In the genomic region with DNA sequence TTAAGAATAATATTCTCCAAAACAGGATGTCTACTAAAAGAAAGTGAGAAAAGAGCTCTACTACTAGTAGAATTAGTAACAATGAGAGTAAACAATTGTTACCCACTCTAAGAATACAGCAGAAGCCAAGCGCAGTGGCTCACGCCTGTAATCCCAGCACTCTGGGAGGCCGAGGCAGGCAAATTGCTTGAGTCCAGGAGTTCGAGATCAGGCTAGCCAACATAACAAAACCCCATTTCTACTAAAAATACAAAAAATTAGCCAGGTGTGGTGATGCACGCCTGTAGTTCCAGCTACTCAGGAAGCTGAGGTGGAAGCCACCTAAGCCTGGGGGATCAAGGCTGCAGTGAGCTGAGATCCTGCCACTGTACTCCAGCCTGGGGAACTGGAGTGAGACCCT, we compare ENCODE assay signal across 14 cellular contexts. TPM values are rescaled to one million over a fixed set of nuclear protein-coding genes. Genes with fewer than 3 reads are reported as not detected.
DNase-seq lines count a peak whose midpoint lies in the region; ATAC-seq, FAIRE-seq and TF ChIP-seq lines count a peak whose summit lies in the region.
"Had no signal": no experiment of that assay in that cellular context is flagged by ENCODE, and none has a peak within 500 bp of the region (broad histone marks: within the 10 kb centered on the region; RNA-seq: fewer than 3 reads in every experiment).

No MANE protein-coding gene starts in this region.

- POLR2A ChIA-PET in K562 (lab: Yijun Ruan, JAX), result interaction anchor here (0.7 to 1.2 kb wide), 4 partner anchors 10 to 14 kb away, joined by 3 to 4 read pairs (median 3); no protein-coding TSS in a partner anchor

- H3K9me3 ChIP-seq in OCI-LY1 (ENCODE audit: low read length), result no peaks in the 10 kb centered on the region
- no peaks in the 10 kb centered on the region for H3K9me3 ChIP-seq in K562 (replicated peaks; ENCODE audit: control insufficient read depth, insufficient read depth, low read depth, low read length)
- H3K9me3 ChIP-seq in smooth muscle cell (replicated peaks; ENCODE audit: low read depth), result no peaks in the 10 kb centered on the region
- H3K9me3 ChIP-seq: mucosa of descending colon had no signal

- intact Hi-C loops in K562 (cut with micrococcal nuclease), result loop anchor here (5.0 kb wide), 1 partner anchor 218 kb away; the partner anchor contains the start of gene RPS26

- no peak for TF ChIP-seq EP300 in K562 (IDR thresholded peaks at IDR 0.05; ENCODE audit: low read length)

- H3K9ac ChIP-seq in OCI-LY1 (ENCODE audit: low read length) (peak overlapping the region; percentile 15; the same call in 1 of the 2 replicates), K562 (ENCODE audit: insufficient read depth in 1 of 2, low read depth in 2 of 2, low read length in 2 of 2) (0 out of 4 replicates have a peak overlapping the region, but pooled peaks of 1 of the 2 experiments have one; percentile 17), smooth muscle cell (ENCODE audit: low read depth) (no peak overlapping the region)

- TF ChIP-seq POLR2A in K562 (conservative IDR thresholded peaks at IDR 0.05), result no peak

- H3K4me2 ChIP-seq in OCI-LY1 (ENCODE audit: low read length) (peak overlapping the region; percentile 84), K562 (ENCODE audit: insufficient read depth, low read length) (peak overlapping the region; percentile 9; the same call in 1 of the 2 replicates), smooth muscle cell (no peak overlapping the region)

- H3K9me2 ChIP-seq in OCI-LY1 (ENCODE audit: low read depth, low read length), result no peaks in the 10 kb centered on the region

- 84% methylated on average over 5 of the region's 5 CpGs for WGBS in K562 (ENCODE audit: insufficient coverage, low coverage, missing lambda C conversion rate)
- WGBS in smooth muscle cell (ENCODE audit: low lambda C conversion rate), result 92% methylated on average over 5 of the region's 5 CpGs

- no peak overlapping the region for H2AFZ ChIP-seq in OCI-LY1 (ENCODE audit: low read length)
- no peak overlapping the region for H2AFZ ChIP-seq in K562 (ENCODE audit: low read depth, low read length)
- H2AFZ ChIP-seq in smooth muscle cell (ENCODE audit: low read depth), result no peak overlapping the region

- H4K20me1 ChIP-seq in OCI-LY1 (ENCODE audit: insufficient read depth, low read length), result no peaks in the 10 kb centered on the region
- H4K20me1 ChIP-seq in K562 (replicated peaks; ENCODE audit: control insufficient read depth, insufficient read depth, low read length), result peaks cover 4% of the 10 kb centered on the region; the same call in 1 of the 2 replicates
- H4K20me1 ChIP-seq in smooth muscle cell (ENCODE audit: low read depth), result no peaks in the 10 kb centered on the region

- peak; percentile 60 for DNase-seq in activated effector memory CD4-positive, alpha-beta T cell treated with anti-CD3 and anti-CD28 coated beads, Interleukin-2, amount 50 U/mL, for 16 hours
- no peak for DNase-seq in activated effector memory CD4-positive, alpha-beta T cell treated with Interleukin-2 at 50 U/mL for 16 hours
- DNase-seq in K562 (ENCODE audit: extremely low read depth in 1 of 4, low spot score in 3 of 4), result no peak
- no peak for DNase-seq in smooth muscle cell (lab: John Stamatoyannopoulos, UW; ENCODE audit: unreplicated experiment)
- DNase-seq in mucosa of gallbladder (ENCODE audit: low spot score), result no peak
- DNase-seq: mucosa of descending colon, NCI-H1092 treated with DMSO at 0.1 percent for 48 hours, NCI-H526 treated with DMSO at 0.1 percent for 48 hours had no signal

- FAIRE-seq in K562 (lab: Jason Lieb, UNC), result no peak
- FAIRE-seq: G401.6 had no signal

- peaks cover 61% of the 10 kb centered on the region for H3K36me3 ChIP-seq in OCI-LY1 (ENCODE audit: insufficient read depth, low read length)
- H3K36me3 ChIP-seq in K562 (ENCODE audit: control insufficient read depth, insufficient read depth, low read length), result peaks cover 76% of the 10 kb centered on the region
- no peaks in the 10 kb centered on the region for H3K36me3 ChIP-seq in smooth muscle cell (ENCODE audit: low read depth)

- ATAC-seq in K562 (no peak), GM21786 (IDR thresholded peaks at IDR 0.05; ENCODE audit: unreplicated experiment) (no peak), GM18498 (IDR thresholded peaks at IDR 0.05; ENCODE audit: unreplicated experiment) (no peak)
- ATAC-seq: mucosa of descending colon had no signal

- peaks cover 6% of the 10 kb centered on the region for H3K79me2 ChIP-seq in OCI-LY1 (ENCODE audit: insufficient read depth, low read length)
- peaks cover 55% of the 10 kb centered on the region for H3K79me2 ChIP-seq in K562 (ENCODE audit: control insufficient read depth, insufficient read depth, low read length)
- peaks cover 21% of the 10 kb centered on the region for H3K79me2 ChIP-seq in smooth muscle cell (ENCODE audit: low read depth)

- H3K4me3 ChIP-seq in OCI-LY1 (ENCODE audit: low read depth, low read length, poor library complexity, severe bottlenecking), result peak overlapping the region; percentile 82
- no peak overlapping the region for H3K4me3 ChIP-seq in K562
- H3K4me3 ChIP-seq in smooth muscle cell, result no peak overlapping the region
- H3K4me3 ChIP-seq: mucosa of descending colon had no signal

- H3K27me3 ChIP-seq in OCI-LY1 (ENCODE audit: insufficient read depth, low read length) (no peaks in the 10 kb centered on the region), K562 (ENCODE audit: control insufficient read depth in 2 of 2, insufficient read depth in 2 of 2, low read length in 2 of 2) (no peaks in the 10 kb centered on the region), smooth muscle cell (ENCODE audit: low read depth) (no peaks in the 10 kb centered on the region)

- in situ Hi-C loops in K562 (cut with MboI), result no loop called here

- H3K4me1 ChIP-seq in OCI-LY1 (ENCODE audit: insufficient read depth, low read length, severe bottlenecking) (peaks cover 48% of the 10 kb centered on the region), K562 (replicated peaks in 1 of 2; ENCODE audit: control insufficient read depth in 2 of 2, insufficient read depth in 2 of 2, low read length in 2 of 2) (peaks cover 19 to 20% of the 10 kb centered on the region in 2 experiments; a peak in 4 of 5 replicates), smooth muscle cell (ENCODE audit: low read depth) (peaks cover 12% of the 10 kb centered on the region)

- H3K27ac ChIP-seq in OCI-LY1 (ENCODE audit: low read depth, low read length, poor library complexity, severe bottlenecking), result peak overlapping the region; percentile 79
- H3K27ac ChIP-seq in K562 (ENCODE audit: extremely low read depth, low read depth, low read length), result no peak overlapping the region
- H3K27ac ChIP-seq in smooth muscle cell (ENCODE audit: low read depth), result peak overlapping the region; percentile 36
- H3K27ac ChIP-seq: HL-60 had no signal

- TF ChIP-seq CTCF in OCI-LY1 (IDR thresholded peaks at IDR 0.05; ENCODE audit: low read length) (no peak), K562 (IDR thresholded peaks at IDR 0.05 in 2 of 3, conservative IDR thresholded peaks at IDR 0.05 in 1 of 3; ENCODE audit: insufficient read depth in 2 of 3, low read depth in 1 of 3, low read length in 3 of 3) (no peak), smooth muscle cell (IDR thresholded peaks at IDR 0.05; ENCODE audit: borderline replicate concordance, insufficient read depth, poor library complexity, severe bottlenecking) (no peak)

- CTCF ChIA-PET in K562 (lab: Yijun Ruan, JAX; ENCODE audit: low intra/inter-chr PET ratio), result no interaction called here

- TF ChIP-seq RAD21 in K562 (CRISPR knock-in tag; conservative IDR thresholded peaks at IDR 0.05 in 1 of 2, IDR thresholded peaks at IDR 0.05 in 1 of 2), result no peak

- no peaks in the 10 kb centered on the region for H3K9me1 ChIP-seq in K562 (ENCODE audit: control insufficient read depth, insufficient read depth, low read length)

- no TSS peak for BruUV-seq in K562 (replicated peaks; lab: Mats Ljungman, UMichigan)

- H3F3A ChIP-seq in OCI-LY1 (ENCODE audit: insufficient read depth, low read length) (peaks cover 5% of the 10 kb centered on the region; the same call in 1 of the 2 replicates), smooth muscle cell (ENCODE audit: low read depth) (peaks cover 16% of the 10 kb centered on the region)

RNA-seq across cellular contexts. Expression of gene DNAJC14, which starts 4.7 kb away (rescaled TPM):
- total RNA-seq in K562 (2011; cell fraction: chromatin; rRNA removed; ENCODE audit: low replicate concordance), result 19.9 and 22.5 TPM in 2 replicates
- total RNA-seq in K562 (2011; cell fraction: nucleolus; rRNA removed), result 14.2 and 16.4 TPM in 2 replicates
- total RNA-seq in K562 (2011; cell fraction: nucleoplasm; rRNA removed), result 25.2 and 34.0 TPM in 2 replicates
- total RNA-seq in K562 (2014; rRNA removed), result 29.8 and 38.0 TPM in 2 replicates
- total RNA-seq in K562 (2014; rRNA removed; fragmentation: Illumina TruSeq; extraction: Trizol), result 28.8 and 33.2 TPM in 2 replicates
- total RNA-seq in K562 (2015; rRNA removed; fragmentation: Illumina TruSeq; extraction: Trizol), result 37.3 and 40.9 TPM in 2 replicates
- 29.6 and 32.0 TPM in 2 replicates for total RNA-seq in K562 (2021)
- 7.3 and 10.4 TPM in 2 replicates for polyA plus RNA-seq in K562 (2011; rRNA removed)
- 12.9 and 15.5 TPM in 2 replicates for polyA plus RNA-seq in K562 (2011; cell fraction: cytosol; rRNA removed)
- polyA plus RNA-seq in K562 (2011; cell fraction: nucleus; rRNA removed), result 6.4 and 10.4 TPM in 2 replicates
- 21.6 and 26.6 TPM in 2 replicates for polyA plus RNA-seq in K562 (2012)
- 34.2 and 41.3 TPM in 2 replicates for polyA plus RNA-seq in K562 (2014; fragmentation: Illumina TruSeq; extraction: Trizol)
- 10 to 100 TPM in 1 of 2 experiments, 1 to 10 TPM in 1; 5.5 to 18.9 TPM for polyA plus RNA-seq in K562 (2014; fragmentation: Nextera tagmentation; extraction: Ambion mirVana)
- polyA plus RNA-seq in K562 (2014; rRNA removed), result 19.2 and 20.4 TPM in 2 replicates
- polyA minus RNA-seq in K562 (2011; rRNA and poly(A)+ RNA removed), result 9.0 and 9.7 TPM in 2 replicates
- 7.9 and 11.9 TPM in 2 replicates for polyA minus RNA-seq in K562 (2011; cell fraction: cytosol; rRNA and poly(A)+ RNA removed)
- 4.4 and 7.0 TPM in 2 replicates for polyA minus RNA-seq in K562 (2011; cell fraction: nucleus; rRNA and poly(A)+ RNA removed)
- total RNA-seq in smooth muscle cell, result 25.2 and 32.6 TPM in 2 replicates
- polyA plus RNA-seq in smooth muscle cell, result 22.1 and 22.4 TPM in 2 replicates
- total RNA-seq in mucosa of gallbladder, result 31.6 TPM

RNA-seq across cellular contexts. Expression of gene ORMDL2, which starts 6.9 kb away (rescaled TPM):
- 43.2 and 59.0 TPM in 2 replicates for total RNA-seq in K562 (2011; cell fraction: chromatin; rRNA removed; ENCODE audit: low replicate concordance)
- total RNA-seq in K562 (2011; cell fraction: nucleolus; rRNA removed), result 52.1 and 60.7 TPM in 2 replicates
- 62.7 and 65.0 TPM in 2 replicates for total RNA-seq in K562 (2011; cell fraction: nucleoplasm; rRNA removed)
- total RNA-seq in K562 (2014; rRNA removed) (9.9 and 13.6 TPM in 2 replicates), K562 (2014; rRNA removed; fragmentation: Illumina TruSeq; extraction: Trizol) (41.8 and 42.9 TPM in 2 replicates), K562 (2015; rRNA removed; fragmentation: Illumina TruSeq; extraction: Trizol) (21.6 and 23.3 TPM in 2 replicates), K562 (2021) (32.7 and 34.3 TPM in 2 replicates), smooth muscle cell (18.9 and 32.5 TPM in 2 replicates), mucosa of gallbladder (66.2 TPM)
- polyA plus RNA-seq in K562 (2011; rRNA removed) (23.3 and 34.4 TPM in 2 replicates), K562 (2014; fragmentation: Illumina TruSeq; extraction: Trizol) (35.7 and 45.2 TPM in 2 replicates), K562 (2014; fragmentation: Nextera tagmentation; extraction: Ambion mirVana) (100 to 1,000 TPM in 1 of 2 experiments, 10 to 100 TPM in 1; 98.0 to 113 TPM), K562 (2014; rRNA removed) (21.7 and 27.0 TPM in 2 replicates), smooth muscle cell (79.5 and 134 TPM in 2 replicates)
- 33.2 and 42.6 TPM in 2 replicates for polyA plus RNA-seq in K562 (2011; cell fraction: cytosol; rRNA removed)
- 20.9 and 22.1 TPM in 2 replicates for polyA plus RNA-seq in K562 (2011; cell fraction: nucleus; rRNA removed)
- 37.0 and 51.4 TPM in 2 replicates for polyA plus RNA-seq in K562 (2012)
- polyA minus RNA-seq in K562 (2011; rRNA and poly(A)+ RNA removed), result 36.5 and 42.4 TPM in 2 replicates
- polyA minus RNA-seq in K562 (2011; cell fraction: cytosol; rRNA and poly(A)+ RNA removed), result 10.3 and 21.0 TPM in 2 replicates
- 15.8 and 25.9 TPM in 2 replicates for polyA minus RNA-seq in K562 (2011; cell fraction: nucleus; rRNA and poly(A)+ RNA removed)

RNA-seq across cellular contexts. Expression of gene SARNP, which starts 7.2 kb away (rescaled TPM):
- total RNA-seq in K562 (2011; cell fraction: chromatin; rRNA removed; ENCODE audit: low replicate concordance), result 60.9 and 133 TPM in 2 replicates
- total RNA-seq in K562 (2011; cell fraction: nucleolus; rRNA removed), result 37.2 and 42.0 TPM in 2 replicates
- total RNA-seq in K562 (2011; cell fraction: nucleoplasm; rRNA removed), result 64.7 and 91.5 TPM in 2 replicates
- total RNA-seq in K562 (2014; rRNA removed) (111 and 202 TPM in 2 replicates), K562 (2014; rRNA removed; fragmentation: Illumina TruSeq; extraction: Trizol) (174 and 193 TPM in 2 replicates), K562 (2015; rRNA removed; fragmentation: Illumina TruSeq; extraction: Trizol) (147 and 154 TPM in 2 replicates), K562 (2021) (70.1 and 77.8 TPM in 2 replicates), smooth muscle cell (124 and 169 TPM in 2 replicates), mucosa of gallbladder (36.6 TPM)
- polyA plus RNA-seq in K562 (2011; rRNA removed) (156 and 174 TPM in 2 replicates), K562 (2014; fragmentation: Illumina TruSeq; extraction: Trizol) (198 and 206 TPM in 2 replicates), K562 (2014; fragmentation: Nextera tagmentation; extraction: Ambion mirVana) (100 to 1,000 TPM; 342 to 400 TPM), K562 (2014; rRNA removed) (212 and 228 TPM in 2 replicates), smooth muscle cell (128 and 139 TPM in 2 replicates)
- 43.4 and 112 TPM in 2 replicates for polyA plus RNA-seq in K562 (2011; cell fraction: cytosol; rRNA removed)
- polyA plus RNA-seq in K562 (2011; cell fraction: nucleus; rRNA removed), result 37.7 and 65.4 TPM in 2 replicates
- 99.8 and 146 TPM in 2 replicates for polyA plus RNA-seq in K562 (2012)
- 80.6 and 102 TPM in 2 replicates for polyA minus RNA-seq in K562 (2011; rRNA and poly(A)+ RNA removed)
- 16.2 and 17.3 TPM in 2 replicates for polyA minus RNA-seq in K562 (2011; cell fraction: cytosol; rRNA and poly(A)+ RNA removed)
- polyA minus RNA-seq in K562 (2011; cell fraction: nucleus; rRNA and poly(A)+ RNA removed), result 18.3 and 38.1 TPM in 2 replicates

RNA-seq across cellular contexts. Expression of gene MMP19, which starts 18.0 kb away (rescaled TPM):
- total RNA-seq in K562 (2011; cell fraction: chromatin; rRNA removed; ENCODE audit: low replicate concordance), result 4.1 and 10.5 TPM in 2 replicates
- 3.6 and 6.3 TPM in 2 replicates for total RNA-seq in K562 (2011; cell fraction: nucleolus; rRNA removed)
- total RNA-seq in K562 (2011; cell fraction: nucleoplasm; rRNA removed), result 4.3 and 6.6 TPM in 2 replicates
- total RNA-seq in K562 (2014; rRNA removed) (0.29 and 0.59 TPM in 2 replicates), K562 (2014; rRNA removed; fragmentation: Illumina TruSeq; extraction: Trizol) (0.35 and 0.87 TPM in 2 replicates), K562 (2015; rRNA removed; fragmentation: Illumina TruSeq; extraction: Trizol) (0.14 and 0.30 TPM in 2 replicates), K562 (2021) (1.1 and 1.3 TPM in 2 replicates), smooth muscle cell (14.9 and 17.6 TPM in 2 replicates), mucosa of gallbladder (5.2 TPM)
- polyA plus RNA-seq in K562 (2011; rRNA removed) (1.3 and 1.6 TPM in 2 replicates), K562 (2014; fragmentation: Illumina TruSeq; extraction: Trizol) (0.89 and 1.00 TPM in 2 replicates), K562 (2014; fragmentation: Nextera tagmentation; extraction: Ambion mirVana) (under 1 TPM; 0.25 to 0.56 TPM), K562 (2014; rRNA removed) (0.47 and 0.66 TPM in 2 replicates), smooth muscle cell (15.6 and 18.2 TPM in 2 replicates)
- polyA plus RNA-seq in K562 (2011; cell fraction: cytosol; rRNA removed), result 1.3 TPM in 2 replicates
- 4.6 and 8.1 TPM in 2 replicates for polyA plus RNA-seq in K562 (2011; cell fraction: nucleus; rRNA removed)
- 1.3 and 4.0 TPM in 2 replicates for polyA plus RNA-seq in K562 (2012)
- polyA minus RNA-seq in K562 (2011; rRNA and poly(A)+ RNA removed), result 0.33 and 0.67 TPM in 2 replicates
- 0.57 TPM in 1 of 2 replicates, not detected in the other for polyA minus RNA-seq in K562 (2011; cell fraction: cytosol; rRNA and poly(A)+ RNA removed)
- polyA minus RNA-seq in K562 (2011; cell fraction: nucleus; rRNA and poly(A)+ RNA removed), result 1.4 and 1.8 TPM in 2 replicates
- total RNA-seq: SK-MEL-5 had no signal
